Comparison of ENCODE assay signal across 3 cellular contexts in the genomic region with DNA sequence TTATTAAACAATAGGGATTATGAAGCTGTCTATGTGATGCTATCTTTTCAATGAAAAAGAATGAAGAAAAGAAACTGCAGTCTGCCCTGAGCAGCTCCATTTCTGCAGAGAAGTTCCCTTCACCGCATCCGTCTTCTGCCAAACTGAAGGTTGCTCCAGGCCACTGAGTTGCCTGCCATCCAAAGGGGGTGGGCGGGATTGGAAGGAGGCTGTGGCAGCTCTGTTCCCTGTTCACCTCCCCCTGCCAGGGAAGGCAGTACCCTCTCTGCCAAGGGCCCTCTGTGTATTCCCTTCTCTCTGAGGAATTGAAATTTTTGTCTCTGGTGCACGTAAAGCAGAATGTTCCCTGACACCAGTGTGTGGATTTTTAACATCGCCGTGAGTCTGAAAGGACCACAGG.
"Had no signal": no experiment of that assay in that cellular context is flagged by ENCODE, and none has a peak within 500 bp of the region (broad histone marks: within the 10 kb centered on the region; RNA-seq: fewer than 3 reads in every experiment).

No MANE protein-coding gene starts in this region.

- ATAC-seq: GM12878 had no signal

- H3K4me3 ChIP-seq: GM12878 had no signal

- DNase-seq: GDM1, GF-D8 had no signal
